1 cellular context compared by ENCODE assay signal in genomic region chr12:103964805-103965204, GRCh38.
TF ChIP-seq lines count a peak whose summit lies in the region.

No MANE protein-coding gene starts in this region.

TF ChIP-seq in K562, 482 proteins besides CTCF, POLR2A, EP300 and RAD21 (continued from another document):
- no peak for TF ChIP-seq ZFX (CRISPR knock-in tag; IDR thresholded peaks at IDR 0.05)
- no peak for TF ChIP-seq STAT6 (CRISPR knock-in tag; IDR thresholded peaks at IDR 0.05)
- no peak for TF ChIP-seq RCOR1 (IDR thresholded peaks at IDR 0.05; ENCODE audit: borderline replicate concordance in 1 of 2, low read depth in 2 of 2, low read length in 2 of 2)
- TF ChIP-seq RAD51 (IDR thresholded peaks at IDR 0.05; ENCODE audit: borderline replicate concordance, low read depth) = peak; percentile 41; the same call in 1 of the 2 replicates
- TF ChIP-seq ZNF239 (CRISPR knock-in tag; IDR thresholded peaks at IDR 0.05) = no peak
- TF ChIP-seq, protein P1, sequence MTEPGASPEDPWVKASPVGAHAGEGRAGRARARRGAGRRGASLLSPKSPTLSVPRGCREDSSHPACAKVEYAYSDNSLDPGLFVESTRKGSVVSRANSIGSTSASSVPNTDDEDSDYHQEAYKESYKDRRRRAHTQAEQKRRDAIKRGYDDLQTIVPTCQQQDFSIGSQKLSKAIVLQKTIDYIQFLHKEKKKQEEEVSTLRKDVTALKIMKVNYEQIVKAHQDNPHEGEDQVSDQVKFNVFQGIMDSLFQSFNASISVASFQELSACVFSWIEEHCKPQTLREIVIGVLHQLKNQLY (CRISPR knock-in tag; conservative IDR thresholded peaks at IDR 0.05) = no peak
- no peak for TF ChIP-seq ZFP36 (IDR thresholded peaks at IDR 0.05; ENCODE audit: low read depth, low read length, partially characterized antibody)
- TF ChIP-seq, protein P2, sequence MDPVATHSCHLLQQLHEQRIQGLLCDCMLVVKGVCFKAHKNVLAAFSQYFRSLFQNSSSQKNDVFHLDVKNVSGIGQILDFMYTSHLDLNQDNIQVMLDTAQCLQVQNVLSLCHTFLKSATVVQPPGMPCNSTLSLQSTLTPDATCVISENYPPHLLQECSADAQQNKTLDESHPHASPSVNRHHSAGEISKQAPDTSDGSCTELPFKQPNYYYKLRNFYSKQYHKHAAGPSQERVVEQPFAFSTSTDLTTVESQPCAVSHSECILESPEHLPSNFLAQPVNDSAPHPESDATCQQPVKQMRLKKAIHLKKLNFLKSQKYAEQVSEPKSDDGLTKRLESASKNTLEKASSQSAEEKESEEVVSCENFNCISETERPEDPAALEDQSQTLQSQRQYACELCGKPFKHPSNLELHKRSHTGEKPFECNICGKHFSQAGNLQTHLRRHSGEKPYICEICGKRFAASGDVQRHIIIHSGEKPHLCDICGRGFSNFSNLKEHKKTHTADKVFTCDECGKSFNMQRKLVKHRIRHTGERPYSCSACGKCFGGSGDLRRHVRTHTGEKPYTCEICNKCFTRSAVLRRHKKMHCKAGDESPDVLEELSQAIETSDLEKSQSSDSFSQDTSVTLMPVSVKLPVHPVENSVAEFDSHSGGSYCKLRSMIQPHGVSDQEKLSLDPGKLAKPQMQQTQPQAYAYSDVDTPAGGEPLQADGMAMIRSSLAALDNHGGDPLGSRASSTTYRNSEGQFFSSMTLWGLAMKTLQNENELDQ (CRISPR knock-in tag; IDR thresholded peaks at IDR 0.05; ENCODE audit: borderline replicate concordance) = no peak
- TF ChIP-seq NFATC3 (IDR thresholded peaks at IDR 0.05) = no peak
- TF ChIP-seq USF2 (CRISPR knock-in tag; IDR thresholded peaks at IDR 0.05) = peak; percentile 37
- TF ChIP-seq BHLHE40 (IDR thresholded peaks at IDR 0.05; ENCODE audit: low read length) = peak; percentile 74
- TF ChIP-seq ZNF75A (CRISPR knock-in tag; IDR thresholded peaks at IDR 0.05) = no peak
- no peak for TF ChIP-seq KLF10 (CRISPR knock-in tag; IDR thresholded peaks at IDR 0.05)
- no peak for TF ChIP-seq SAFB2 (IDR thresholded peaks at IDR 0.05; ENCODE audit: borderline replicate concordance, low read depth, low read length, severe bottlenecking)
- no peak for TF ChIP-seq YBX1 (IDR thresholded peaks at IDR 0.05)
- TF ChIP-seq ZNF277 (CRISPR knock-in tag; IDR thresholded peaks at IDR 0.05; ENCODE audit: borderline replicate concordance) = no peak
- no peak for TF ChIP-seq MCM5 (IDR thresholded peaks at IDR 0.05; ENCODE audit: low read depth)
- no peak for TF ChIP-seq FOXP4 (CRISPR knock-in tag; IDR thresholded peaks at IDR 0.05; ENCODE audit: borderline replicate concordance)
- TF ChIP-seq, protein P3, sequence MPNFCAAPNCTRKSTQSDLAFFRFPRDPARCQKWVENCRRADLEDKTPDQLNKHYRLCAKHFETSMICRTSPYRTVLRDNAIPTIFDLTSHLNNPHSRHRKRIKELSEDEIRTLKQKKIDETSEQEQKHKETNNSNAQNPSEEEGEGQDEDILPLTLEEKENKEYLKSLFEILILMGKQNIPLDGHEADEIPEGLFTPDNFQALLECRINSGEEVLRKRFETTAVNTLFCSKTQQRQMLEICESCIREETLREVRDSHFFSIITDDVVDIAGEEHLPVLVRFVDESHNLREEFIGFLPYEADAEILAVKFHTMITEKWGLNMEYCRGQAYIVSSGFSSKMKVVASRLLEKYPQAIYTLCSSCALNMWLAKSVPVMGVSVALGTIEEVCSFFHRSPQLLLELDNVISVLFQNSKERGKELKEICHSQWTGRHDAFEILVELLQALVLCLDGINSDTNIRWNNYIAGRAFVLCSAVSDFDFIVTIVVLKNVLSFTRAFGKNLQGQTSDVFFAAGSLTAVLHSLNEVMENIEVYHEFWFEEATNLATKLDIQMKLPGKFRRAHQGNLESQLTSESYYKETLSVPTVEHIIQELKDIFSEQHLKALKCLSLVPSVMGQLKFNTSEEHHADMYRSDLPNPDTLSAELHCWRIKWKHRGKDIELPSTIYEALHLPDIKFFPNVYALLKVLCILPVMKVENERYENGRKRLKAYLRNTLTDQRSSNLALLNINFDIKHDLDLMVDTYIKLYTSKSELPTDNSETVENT (CRISPR knock-in tag; IDR thresholded peaks at IDR 0.05) = no peak
- TF ChIP-seq, protein P4, sequence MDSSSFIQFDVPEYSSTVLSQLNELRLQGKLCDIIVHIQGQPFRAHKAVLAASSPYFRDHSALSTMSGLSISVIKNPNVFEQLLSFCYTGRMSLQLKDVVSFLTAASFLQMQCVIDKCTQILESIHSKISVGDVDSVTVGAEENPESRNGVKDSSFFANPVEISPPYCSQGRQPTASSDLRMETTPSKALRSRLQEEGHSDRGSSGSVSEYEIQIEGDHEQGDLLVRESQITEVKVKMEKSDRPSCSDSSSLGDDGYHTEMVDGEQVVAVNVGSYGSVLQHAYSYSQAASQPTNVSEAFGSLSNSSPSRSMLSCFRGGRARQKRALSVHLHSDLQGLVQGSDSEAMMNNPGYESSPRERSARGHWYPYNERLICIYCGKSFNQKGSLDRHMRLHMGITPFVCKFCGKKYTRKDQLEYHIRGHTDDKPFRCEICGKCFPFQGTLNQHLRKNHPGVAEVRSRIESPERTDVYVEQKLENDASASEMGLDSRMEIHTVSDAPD (CRISPR knock-in tag; IDR thresholded peaks at IDR 0.05) = no peak
- TF ChIP-seq HIVEP1 (CRISPR knock-in tag; IDR thresholded peaks at IDR 0.05) = no peak
- 0 out of 2 replicates have a peak, but pooled peaks have one; percentile 40 for TF ChIP-seq ZNF592 (IDR thresholded peaks at IDR 0.05)
- TF ChIP-seq, protein P5, sequence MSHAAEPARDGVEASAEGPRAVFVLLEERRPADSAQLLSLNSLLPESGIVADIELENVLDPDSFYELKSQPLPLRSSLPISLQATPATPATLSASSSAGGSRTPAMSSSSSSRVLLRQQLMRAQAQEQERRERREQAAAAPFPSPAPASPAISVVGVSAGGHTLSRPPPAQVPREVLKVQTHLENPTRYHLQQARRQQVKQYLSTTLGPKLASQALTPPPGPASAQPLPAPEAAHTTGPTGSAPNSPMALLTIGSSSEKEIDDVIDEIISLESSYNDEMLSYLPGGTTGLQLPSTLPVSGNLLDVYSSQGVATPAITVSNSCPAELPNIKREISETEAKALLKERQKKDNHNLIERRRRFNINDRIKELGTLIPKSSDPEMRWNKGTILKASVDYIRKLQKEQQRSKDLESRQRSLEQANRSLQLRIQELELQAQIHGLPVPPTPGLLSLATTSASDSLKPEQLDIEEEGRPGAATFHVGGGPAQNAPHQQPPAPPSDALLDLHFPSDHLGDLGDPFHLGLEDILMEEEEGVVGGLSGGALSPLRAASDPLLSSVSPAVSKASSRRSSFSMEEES (CRISPR knock-in tag; IDR thresholded peaks at IDR 0.05) = peak; percentile 83
- TF ChIP-seq FOXA1 (IDR thresholded peaks at IDR 0.05; ENCODE audit: borderline replicate concordance) = no peak
